ENCODE assay signal across 9 cellular contexts in the genomic region with DNA sequence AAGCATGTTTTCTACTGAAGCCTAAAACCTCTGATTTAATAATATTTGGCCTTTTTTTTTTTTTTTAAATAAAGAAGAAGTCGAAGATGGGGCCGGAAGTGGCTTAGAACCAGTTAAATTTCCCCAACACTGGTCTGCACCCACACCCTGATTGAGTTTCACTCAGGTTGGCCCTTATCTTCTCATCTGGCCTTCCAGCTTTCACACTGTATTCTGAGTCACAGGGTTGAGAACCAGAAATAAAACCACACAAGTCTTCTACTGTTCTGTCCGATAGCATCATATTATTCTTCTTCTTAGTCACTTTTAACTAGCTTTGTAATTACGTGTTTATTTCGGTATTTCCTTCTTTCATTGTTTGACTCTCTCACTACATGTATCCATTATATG. TPM values are rescaled to one million over a fixed set of nuclear protein-coding genes. Genes with fewer than 3 reads are reported as not detected.
DNase-seq lines count a peak whose midpoint lies in the region; ATAC-seq, FAIRE-seq and TF ChIP-seq lines count a peak whose summit lies in the region.
"Had no signal": no experiment of that assay in that cellular context is flagged by ENCODE, and none has a peak within 500 bp of the region (broad histone marks: within the 10 kb centered on the region; RNA-seq: fewer than 3 reads in every experiment).

No MANE protein-coding gene starts in this region.

- H4K20me1 ChIP-seq in PC-3 (ENCODE audit: low read length) (no peaks in the 10 kb centered on the region), GM12878 (ENCODE audit: control insufficient read depth, insufficient read depth) (no peaks in the 10 kb centered on the region)

- peak overlapping the region; percentile 3; the same call in 1 of the 2 replicates for H2AFZ ChIP-seq in PC-3 (ENCODE audit: low read length)
- H2AFZ ChIP-seq in GM12878 (ENCODE audit: control insufficient read depth, low read depth, low read length), result no peak overlapping the region

- no peak for FAIRE-seq in GM12878 (lab: Jason Lieb, UNC)
- FAIRE-seq: islet of Langerhans had no signal

- CTCF ChIA-PET in PC-3 (lab: Charles Lee) (interaction anchor here (0.5 to 1.1 kb wide), 4 partner anchors 30 to 307 kb away, joined by 3 to 4 read pairs (median 3); no protein-coding TSS in a partner anchor), GM12878 (lab: Yijun Ruan, JAX) (interaction anchor here (0.7 kb wide), 1 partner anchor 12 kb away, joined by 3 read pairs; no protein-coding TSS in a partner anchor)

- H3K4me2 ChIP-seq in PC-3 (ENCODE audit: low read length), result peak overlapping the region; percentile 69
- H3K4me2 ChIP-seq in GM12878 (ENCODE audit: control insufficient read depth, insufficient read depth), result no peak overlapping the region

- RAD21 ChIA-PET in GM12878 (lab: Charles Lee; ENCODE audit: unreplicated experiment), result no interaction called here

- ATAC-seq in GM18867 (IDR thresholded peaks at IDR 0.05; ENCODE audit: unreplicated experiment), result peak; percentile 97
- ATAC-seq in PC-3, result peak; percentile 74
- peak; percentile 91 for ATAC-seq in GM12878
- no peak for ATAC-seq in GM18505 (IDR thresholded peaks at IDR 0.05; ENCODE audit: unreplicated experiment)

- H3K36me3 ChIP-seq in PC-3 (ENCODE audit: low read depth, low read length) (0 out of 2 replicates have a peak, but pooled peaks cover 7% of the 10 kb centered on the region), GM12878 (ENCODE audit: control insufficient read depth in 2 of 2, insufficient read depth in 2 of 2, low read length in 1 of 2) (no peaks in the 10 kb centered on the region)

- TF ChIP-seq CTCF in PC-3 (conservative IDR thresholded peaks at IDR 0.05; ENCODE audit: low read depth, low read length), result no peak
- no peak for TF ChIP-seq CTCF in GM12878 (IDR thresholded peaks at IDR 0.05 in 2 of 3, conservative IDR thresholded peaks at IDR 0.05 in 1 of 3; ENCODE audit: control insufficient read depth in 2 of 3, extremely low read depth in 1 of 3, insufficient read depth in 1 of 3, low read depth in 3 of 3, low read length in 3 of 3)

- peak overlapping the region; percentile 73 for H3K9ac ChIP-seq in PC-3 (ENCODE audit: low read length)
- no peak overlapping the region for H3K9ac ChIP-seq in GM12878 (ENCODE audit: control insufficient read depth, insufficient read depth, low read length)

- no peak for TF ChIP-seq POLR2A in GM12878 (IDR thresholded peaks at IDR 0.05; ENCODE audit: low read depth, low read length)
- TF ChIP-seq POLR2A in GM18505 (IDR thresholded peaks at IDR 0.05; ENCODE audit: borderline replicate concordance, extremely low read depth, insufficient read depth, insufficient read length), result no peak
- TF ChIP-seq POLR2A in erythroblast (IDR thresholded peaks at IDR 0.05; ENCODE audit: low read length), result no peak

- H3K9me3 ChIP-seq in PC-3 (ENCODE audit: low read length) (no peaks in the 10 kb centered on the region), GM12878 (replicated peaks; ENCODE audit: control insufficient read depth, insufficient read depth, low read length) (no peaks in the 10 kb centered on the region)

- H3K79me2 ChIP-seq in PC-3 (ENCODE audit: low read length) (peaks cover 44% of the 10 kb centered on the region), GM12878 (ENCODE audit: control insufficient read depth, insufficient read depth, low read length) (no peaks in the 10 kb centered on the region)

- DNase-seq in PC-3 (peak; percentile 100), GM12878 (ENCODE audit: low read depth, low spot score) (peak; percentile 5), kidney glomerular epithelial cell (lab: John Stamatoyannopoulos, UW) (no peak), mesenteric fat pad (ENCODE audit: low spot score) (no peak), erythroblast (lab: John Stamatoyannopoulos, UW) (no peak)
- DNase-seq in stimulated activated CD4-positive, alpha-beta T cell treated with anti-CD3 and anti-CD28 coated beads, Interleukin-1b, Interleukin-23, amount 100 ng/mL, for 48 hours, result peak; percentile 27

- H3F3A ChIP-seq in PC-3 (ENCODE audit: low read length, unreplicated experiment), result peaks cover 44% of the 10 kb centered on the region

- in situ Hi-C loops in GM12878 (cut with MboI), result no loop called here

- peak overlapping the region; percentile 79 for H3K27ac ChIP-seq in PC-3 (ENCODE audit: low read length)
- no peak overlapping the region for H3K27ac ChIP-seq in GM12878 (ENCODE audit: control insufficient read depth, insufficient read depth)

- 8% methylated on average over 5 of the region's 5 CpGs for WGBS in GM12878 (ENCODE audit: insufficient coverage, insufficient replicate concordance, low lambda C conversion rate, missing lambda C conversion rate)

- H3K27me3 ChIP-seq in PC-3 (ENCODE audit: low read length), result no peaks in the 10 kb centered on the region
- no peaks in the 10 kb centered on the region for H3K27me3 ChIP-seq in GM12878 (replicated peaks in 1 of 2; ENCODE audit: control insufficient read depth in 2 of 2, insufficient read depth in 2 of 2, low read length in 1 of 2)

- TF ChIP-seq EP300 in GM12878 (IDR thresholded peaks at IDR 0.05; ENCODE audit: borderline replicate concordance in 1 of 2, control insufficient read depth in 1 of 2, low read depth in 2 of 2, low read length in 2 of 2), result no peak

- BruUV-seq in PC-3 (replicated peaks; lab: Mats Ljungman, UMichigan), result no TSS peak
- BruUV-seq in GM12878 (replicated peaks; lab: Mats Ljungman, UMichigan), result no TSS peak

- POLR2A ChIA-PET in PC-3 (lab: Charles Lee; ENCODE audit: unreplicated experiment), result interaction anchor here (0.6 to 0.9 kb wide), 2 partner anchors 9 to 115 kb away, joined by 6 to 12 read pairs; a partner anchor contains a TSS
- POLR2A ChIA-PET in GM12878 (lab: Charles Lee), result no interaction called here

- intact Hi-C loops in PC-3 (cut with micrococcal nuclease), result loop anchor here (1.0 to 10.0 kb wide), 10 partner anchors 49 to 759 kb away; a partner anchor contains a TSS
- intact Hi-C loops in GM12878 (cut with micrococcal nuclease; ENCODE audit: unreplicated experiment), result no loop called here

- H3K9me2 ChIP-seq in PC-3 (replicated peaks; ENCODE audit: low read length), result peaks cover 5% of the 10 kb centered on the region; the same call in 1 of the 2 replicates

- peaks cover 88% of the 10 kb centered on the region for H3K4me1 ChIP-seq in PC-3 (ENCODE audit: insufficient read depth, low read length)
- no peaks in the 10 kb centered on the region for H3K4me1 ChIP-seq in GM12878 (ENCODE audit: control insufficient read depth, insufficient read depth, low read length)

- H3K4me3 ChIP-seq in PC-3 (ENCODE audit: low read length) (peak overlapping the region; percentile 36), GM12878 (no peak overlapping the region)

- SMC1A ChIA-PET in GM12878 (lab: Charles Lee; ENCODE audit: uncharacterized antibody, unreplicated experiment), result interaction anchor here (0.6 kb wide), 1 partner anchor 55 kb away, joined by 3 read pairs; no protein-coding TSS in a partner anchor

- TF ChIP-seq RAD21 in GM12878 (IDR thresholded peaks at IDR 0.05; ENCODE audit: insufficient read depth, low read depth, low read length), result no peak

TF ChIP-seq in GM12878, 131 proteins besides CTCF, POLR2A, EP300 and RAD21:
- peak; percentile 67 for TF ChIP-seq RUNX3 (IDR thresholded peaks at IDR 0.05; ENCODE audit: low read length)
- TF ChIP-seq ZNF384 (IDR thresholded peaks at IDR 0.05; ENCODE audit: borderline replicate concordance, low read depth, low read length), result peak; percentile 19; the same call in 1 of the 2 replicates
- TF ChIP-seq ESRRA (IDR thresholded peaks at IDR 0.05; ENCODE audit: low read length), result no peak
- TF ChIP-seq, protein P1, sequence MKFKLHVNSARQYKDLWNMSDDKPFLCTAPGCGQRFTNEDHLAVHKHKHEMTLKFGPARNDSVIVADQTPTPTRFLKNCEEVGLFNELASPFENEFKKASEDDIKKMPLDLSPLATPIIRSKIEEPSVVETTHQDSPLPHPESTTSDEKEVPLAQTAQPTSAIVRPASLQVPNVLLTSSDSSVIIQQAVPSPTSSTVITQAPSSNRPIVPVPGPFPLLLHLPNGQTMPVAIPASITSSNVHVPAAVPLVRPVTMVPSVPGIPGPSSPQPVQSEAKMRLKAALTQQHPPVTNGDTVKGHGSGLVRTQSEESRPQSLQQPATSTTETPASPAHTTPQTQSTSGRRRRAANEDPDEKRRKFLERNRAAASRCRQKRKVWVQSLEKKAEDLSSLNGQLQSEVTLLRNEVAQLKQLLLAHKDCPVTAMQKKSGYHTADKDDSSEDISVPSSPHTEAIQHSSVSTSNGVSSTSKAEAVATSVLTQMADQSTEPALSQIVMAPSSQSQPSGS (IDR thresholded peaks at IDR 0.05; ENCODE audit: low read length), result peak; percentile 35; the same call in 1 of the 2 replicates
- TF ChIP-seq NFIC (IDR thresholded peaks at IDR 0.05; ENCODE audit: low read depth, low read length), result peak; percentile 39; the same call in 1 of the 2 replicates
- TF ChIP-seq MTA2 (IDR thresholded peaks at IDR 0.05; ENCODE audit: low read depth), result peak; percentile 31; the same call in 1 of the 2 replicates
- peak; percentile 44 for TF ChIP-seq JUNB (IDR thresholded peaks at IDR 0.05)
- TF ChIP-seq POLR2AphosphoS5 (IDR thresholded peaks at IDR 0.05; ENCODE audit: low read length), result no peak
- 0 out of 4 replicates have a peak, but pooled peaks of 1 of the 2 experiments have one; percentile 34 for TF ChIP-seq IKZF2 (IDR thresholded peaks at IDR 0.05)

RNA-seq across cellular contexts. Expression of a gene that starts 9.9 kb away (rescaled TPM):
- total RNA-seq in PC-3 (2014; rRNA removed) (19.0 and 20.2 TPM in 2 replicates), GM12878 (2014; rRNA removed) (not detected in 2 replicates), GM12878 (2014; rRNA removed; fragmentation: Illumina TruSeq; extraction: Trizol) (not detected in 2 replicates), GM12878 (2021) (not detected in 2 replicates), mesenteric fat pad (not detected)
- total RNA-seq in GM12878 (2013; cell fraction: nucleolus; rRNA removed), result not detected in 2 replicates
- polyA plus RNA-seq in GM12878 (2011; ENCODE audit: low read depth), result not detected
- polyA plus RNA-seq in GM12878 (2011; rRNA removed) (not detected in 2 replicates), GM12878 (2014; fragmentation: Illumina TruSeq; extraction: Trizol) (not detected in 2 replicates), GM12878 (2014; fragmentation: Nextera tagmentation; extraction: Ambion mirVana) (not detected), GM12878 (2014; rRNA removed) (not detected in 2 replicates), GM12878 (2016; fragmentation: Nextera tagmentation; extraction: Ambion mirVana) (under 1 TPM in 1 of 2 experiments, not detected in 1; 0.08 TPM)
- polyA plus RNA-seq in GM12878 (2011; cell fraction: cytosol; rRNA removed), result not detected in 2 replicates
- not detected in 2 replicates for polyA plus RNA-seq in GM12878 (2011; cell fraction: nucleus; rRNA removed)
- not detected in 2 replicates for polyA plus RNA-seq in GM12878 (2012)
- polyA minus RNA-seq in GM12878 (2011; rRNA and poly(A)+ RNA removed), result not detected in 2 replicates
- not detected in 2 replicates for polyA minus RNA-seq in GM12878 (2011; cell fraction: cytosol; rRNA and poly(A)+ RNA removed)
- not detected in 2 replicates for polyA minus RNA-seq in GM12878 (2011; cell fraction: nucleus; rRNA and poly(A)+ RNA removed)

Comparison
In these comparisons a context has a peak if more than half of its experiments do, and no peak if none do; other contexts are left out.
1. DNase-seq: peak in PC-3 (single experiment), GM12878 (single experiment) and stimulated activated CD4-positive, alpha-beta T cell treated with anti-CD3 and anti-CD28 coated beads, Interleukin-1b, Interleukin-23, amount 100 ng/mL, for 48 hours (single experiment); none in kidney glomerular epithelial cell (single experiment), mesenteric fat pad (single experiment) and erythroblast (0 of 2).
2. RNA of a gene that starts 9.9 kb away (total RNA-seq): 19.0 to 20.2 TPM in PC-3; not detected in GM12878 and not detected in mesenteric fat pad (single experiment); every median in the first group is over 10 times any median in the second.